1 cellular context compared by ENCODE assay signal in genomic region chr12:116990971-116991966, GRCh38.
TF ChIP-seq lines count a peak whose summit lies in the region.

No MANE protein-coding gene starts in this region.

TF ChIP-seq in HepG2, 621 proteins besides CTCF, POLR2A, EP300 and RAD21 (continued from another document):
- no peak for TF ChIP-seq PLSCR1 (CRISPR knock-in tag; IDR thresholded peaks at IDR 0.05; ENCODE audit: borderline replicate concordance)
- TF ChIP-seq SALL1 (CRISPR knock-in tag; IDR thresholded peaks at IDR 0.05) = no peak
- no peak for TF ChIP-seq ZNF562 (CRISPR knock-in tag; IDR thresholded peaks at IDR 0.05; ENCODE audit: borderline replicate concordance)
- TF ChIP-seq IRF2 (CRISPR knock-in tag; IDR thresholded peaks at IDR 0.05) = no peak
- no peak for TF ChIP-seq ZNF768 (CRISPR knock-in tag; IDR thresholded peaks at IDR 0.05)
- TF ChIP-seq PLRG1 (conservative IDR thresholded peaks at IDR 0.05) = no peak
- no peak for TF ChIP-seq SRSF4 (IDR thresholded peaks at IDR 0.05; ENCODE audit: low read depth, low read length, poor library complexity, severe bottlenecking)
- TF ChIP-seq ZNF354B (CRISPR knock-in tag; IDR thresholded peaks at IDR 0.05) = no peak
- TF ChIP-seq ZNF367 (CRISPR knock-in tag; IDR thresholded peaks at IDR 0.05; ENCODE audit: borderline replicate concordance) = no peak
- TF ChIP-seq ZNF547 (CRISPR knock-in tag; IDR thresholded peaks at IDR 0.05) = no peak
TF ChIP-seq in HepG2: peak in this region for 0.
